18 cellular contexts compared by ENCODE assay signal in genomic region chr10:124977648-124978375, GRCh38. TPM values are rescaled to one million over a fixed set of nuclear protein-coding genes. Genes with fewer than 3 reads are reported as not detected.
DNase-seq lines count a peak whose midpoint lies in the region; ATAC-seq, FAIRE-seq and TF ChIP-seq lines count a peak whose summit lies in the region.
"Had no signal": no experiment of that assay in that cellular context is flagged by ENCODE, and none has a peak within 500 bp of the region (broad histone marks: within the 10 kb centered on the region; RNA-seq: fewer than 3 reads in every experiment).

No MANE protein-coding gene starts in this region.

- H3K4me3 Mint-ChIP-seq in astrocyte (ENCODE audit: unreplicated experiment) = peak overlapping the region; percentile 34
- H3K4me3 Mint-ChIP-seq in immature natural killer cell = peak overlapping the region; percentile 5 to 58 (median 6)
- H3K4me3 Mint-ChIP-seq: activated CD8-positive, alpha-beta T cell treated with anti-CD3 and anti-CD28 coated beads, Interleukin-2, amount 10 ng/mL, durations not matched to agents 7 days and 5 days; CD4-positive, alpha-beta memory T cell had no signal

- H3K9me3 Mint-ChIP-seq in astrocyte (ENCODE audit: unreplicated experiment) (no peaks in the 10 kb centered on the region), immature natural killer cell (no peaks in the 10 kb centered on the region)
- H3K9me3 Mint-ChIP-seq: CD4-positive, alpha-beta memory T cell had no signal

- peaks cover 69% of the 10 kb centered on the region for H4K20me1 ChIP-seq in astrocyte (ENCODE audit: insufficient read depth, low read length)

- H3K9ac ChIP-seq in astrocyte (ENCODE audit: low read length) = no peak overlapping the region

- H3K36me3 ChIP-seq in astrocyte (ENCODE audit: insufficient read depth, low read length) = peaks cover 10% of the 10 kb centered on the region
- H3K36me3 ChIP-seq in gastrocnemius medialis = peaks cover 0 to 36% of the 10 kb centered on the region in 2 donors

- H3K27ac Mint-ChIP-seq in astrocyte (ENCODE audit: unreplicated experiment) (peak overlapping the region; percentile 28), immature natural killer cell (peak overlapping the region in 2 of 6 donors; percentile 7 to 48)
- H3K27ac Mint-ChIP-seq: activated CD8-positive, alpha-beta T cell treated with anti-CD3 and anti-CD28 coated beads, Interleukin-2, amount 10 ng/mL, durations not matched to agents 7 days and 5 days had no signal

- ATAC-seq in gastrocnemius medialis (peak; percentile 71 to 79), GM19324 (IDR thresholded peaks at IDR 0.05; ENCODE audit: low FRiP score, unreplicated experiment) (no peak)
- ATAC-seq: activated CD8-positive, alpha-beta T cell treated with anti-CD3 and anti-CD28 coated beads, Interleukin-2, amount 10 ng/mL, durations not matched to agents 7 days and 5 days had no signal

- FAIRE-seq in astrocyte (lab: Jason Lieb, UNC) = no peak
- FAIRE-seq: GM12892, H54 had no signal

- intact Hi-C loops in gastrocnemius medialis (cut with DNase I; ENCODE audit: low total_unique reads) = no loop called here

- no peak for TF ChIP-seq CTCF in astrocyte (IDR thresholded peaks at IDR 0.05; ENCODE audit: insufficient read depth, low read depth, low read length)
- no peak for TF ChIP-seq CTCF in gastrocnemius medialis (IDR thresholded peaks at IDR 0.05 in 4 of 5, conservative IDR thresholded peaks at IDR 0.05 in 1 of 5)

- H3K4me3 ChIP-seq in astrocyte (ENCODE audit: insufficient read depth, low read depth, low read length) (no peak overlapping the region), gastrocnemius medialis (no peak overlapping the region)
- H3K4me3 ChIP-seq: PC-9, thoracic aorta had no signal

- peaks cover 30% of the 10 kb centered on the region for H3K79me2 ChIP-seq in astrocyte (ENCODE audit: insufficient read depth, low read length)

- H2AFZ ChIP-seq in astrocyte (ENCODE audit: low read depth, low read length) = no peak overlapping the region
- H2AFZ ChIP-seq: PC-9 had no signal

- TF ChIP-seq POLR2A in gastrocnemius medialis (IDR thresholded peaks at IDR 0.05) = no peak

- no peak overlapping the region for H3K4me2 ChIP-seq in astrocyte (ENCODE audit: low read length)
- H3K4me2 ChIP-seq: PC-9 had no signal

- H3K9me3 ChIP-seq in astrocyte (ENCODE audit: insufficient read depth, low read depth, low read length) (no peaks in the 10 kb centered on the region), gastrocnemius medialis (no peaks in the 10 kb centered on the region)
- H3K9me3 ChIP-seq: thoracic aorta had no signal

- peaks cover 14% of the 10 kb centered on the region for H3K4me1 Mint-ChIP-seq in astrocyte (ENCODE audit: low read depth, unreplicated experiment)
- H3K4me1 Mint-ChIP-seq in immature natural killer cell = peaks cover 41 to 65% of the 10 kb centered on the region in 2 donors

- H3K36me3 Mint-ChIP-seq in astrocyte (ENCODE audit: low read depth, unreplicated experiment) (peaks cover 12% of the 10 kb centered on the region), immature natural killer cell (peaks cover 9 to 23% (median 16%) of the 10 kb centered on the region in 3 donors)

- peaks cover 8% of the 10 kb centered on the region for H3K4me1 ChIP-seq in astrocyte (ENCODE audit: insufficient read depth, low read length)
- peaks cover 21 to 24% of the 10 kb centered on the region in 2 donors for H3K4me1 ChIP-seq in gastrocnemius medialis

- no peak overlapping the region for H3K27ac ChIP-seq in astrocyte (ENCODE audit: low read depth, low read length)
- peak overlapping the region; percentile 4 to 60 (median 42) for H3K27ac ChIP-seq in gastrocnemius medialis
- H3K27ac ChIP-seq: 22Rv1, PC-9, thoracic aorta had no signal

- no peaks in the 10 kb centered on the region for H3K27me3 Mint-ChIP-seq in astrocyte (ENCODE audit: low read depth, unreplicated experiment)
- H3K27me3 Mint-ChIP-seq in immature natural killer cell (ENCODE audit: low read depth in 3 of 3) = peaks cover 2 to 4% (median 2%) of the 10 kb centered on the region in 3 donors
- H3K27me3 Mint-ChIP-seq: CD4-positive, alpha-beta memory T cell had no signal

- in situ Hi-C loops in gastrocnemius medialis (cut with MboI; ENCODE audit: low sequenced_read_pairs in 4 of 4) = no loop called here

- peak; percentile 6 for DNase-seq in DMS79 treated with DMSO at 0.1 percent for 48 hours (lab: John Stamatoyannopoulos, UW)
- no peak for DNase-seq in DMS79 (lab: John Stamatoyannopoulos, UW)
- DNase-seq in astrocyte (ENCODE audit: low read depth) = no peak
- DNase-seq in immature natural killer cell = no peak
- peak in 1 of 2 donors; percentile 26 for DNase-seq in gastrocnemius medialis
- DNase-seq in central memory CD4-positive, alpha-beta T cell = no peak
- no peak for DNase-seq in activated CD4-positive, alpha-beta T cell treated with anti-CD3 and anti-CD28 coated beads, Interleukin-2, amount 50 U/mL, for 1 hour
- DNase-seq: activated CD8-positive, alpha-beta T cell treated with anti-CD3 and anti-CD28 coated beads, Interleukin-2, amount 10 ng/mL, durations not matched to agents 7 days and 5 days; CD4-positive, alpha-beta memory T cell; NCI-H2029 treated with DMSO at 0.1 percent for 48 hours; NCI-H526 treated with DMSO at 0.1 percent for 48 hours; PC-9; retina had no signal

- H3K27me3 ChIP-seq in astrocyte (ENCODE audit: insufficient read depth, low read length) = no peaks in the 10 kb centered on the region
- no peaks in the 10 kb centered on the region for H3K27me3 ChIP-seq in gastrocnemius medialis

RNA-seq across cellular contexts. Expression of gene ZRANB1, which starts 35.9 kb away (rescaled TPM):
- 24.5 and 24.9 TPM in 2 replicates for total RNA-seq in astrocyte
- 1 to 10 TPM; 3.8 to 7.1 (median 5.6) TPM for polyA plus RNA-seq in immature natural killer cell
- 10 to 100 TPM; 51.2 to 91.1 (median 74.6) TPM for total RNA-seq in gastrocnemius medialis
